ENCODE assay signal across 17 cellular contexts in the genomic region with DNA sequence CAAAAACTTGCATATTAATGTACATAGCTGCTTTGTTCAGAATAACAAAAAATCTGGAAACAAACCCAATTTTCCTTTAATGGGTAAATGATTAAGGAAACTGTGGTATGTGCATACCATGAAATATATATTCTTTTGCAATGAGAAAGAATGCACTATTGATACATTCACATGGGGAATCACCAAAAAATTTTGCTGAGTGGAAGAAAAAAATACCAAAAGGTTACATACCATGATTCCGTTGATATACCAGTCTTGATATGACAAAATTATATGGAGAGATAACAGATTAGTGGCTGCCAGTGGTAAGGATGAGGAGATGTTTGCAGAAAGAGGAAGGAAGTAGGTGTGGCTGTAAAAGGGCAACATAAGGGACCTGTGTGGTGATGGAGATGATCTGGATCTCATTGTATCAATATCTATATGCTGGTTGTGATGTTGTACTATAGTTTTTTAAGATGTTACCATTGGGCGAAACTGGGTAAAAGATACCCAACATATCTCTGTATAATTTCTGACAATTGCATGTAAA.
"Had no signal": no experiment of that assay in that cellular context is flagged by ENCODE, and none has a peak within 500 bp of the region (broad histone marks: within the 10 kb centered on the region; RNA-seq: fewer than 3 reads in every experiment).

No MANE protein-coding gene starts in this region.

- H3K27me3 ChIP-seq: dorsolateral prefrontal cortex, esophagus muscularis mucosa, sigmoid colon, stomach, thyroid gland, vagina had no signal

- H3K27ac Mint-ChIP-seq: activated CD4-positive, alpha-beta memory T cell treated with anti-CD3 and anti-CD28 coated beads for 36 hours; activated naive CD8-positive, alpha-beta T cell had no signal

- H3K4me1 ChIP-seq: sigmoid colon had no signal

- H3K4me3 ChIP-seq: dorsolateral prefrontal cortex, esophagus muscularis mucosa, sigmoid colon, stomach, thyroid gland, vagina had no signal

- H3K27ac ChIP-seq: dorsolateral prefrontal cortex, esophagus muscularis mucosa, sigmoid colon, stomach, thyroid gland, vagina had no signal

- H3K9me3 ChIP-seq: esophagus muscularis mucosa, stomach, thyroid gland, vagina had no signal

- H3K4me1 Mint-ChIP-seq: neural crest cell had no signal

- H3K36me3 ChIP-seq: esophagus muscularis mucosa, sigmoid colon, stomach, thyroid gland, vagina had no signal

- H3K4me3 Mint-ChIP-seq: activated CD4-positive, alpha-beta memory T cell treated with anti-CD3 and anti-CD28 coated beads for 36 hours; activated naive CD8-positive, alpha-beta T cell; neural crest cell had no signal

- DNase-seq: activated CD4-positive, alpha-beta memory T cell treated with anti-CD3 and anti-CD28 coated beads for 36 hours; activated CD4-positive, CD25-positive, alpha-beta regulatory T cell treated with anti-CD3 and anti-CD28 coated beads, Interleukin-2, amount 50 U/mL, for 72 hours; activated gamma-delta T cell; activated T-cell treated with anti-CD3 and anti-CD28 coated beads, Interleukin-2, amount 50 U/mL, for 48 hours; anterior cingulate cortex; cerebellar nuclear complex; dorsolateral prefrontal cortex; hypothalamus; kidney glomerular epithelial cell; sigmoid colon; stimulated activated CD4-positive, alpha-beta T cell treated with anti-CD3 and anti-CD28 coated beads, Interleukin-2, amount 100 ng/mL, for 24 hours; stomach; thyroid gland had no signal
